10 cellular contexts compared by ENCODE assay signal in the genomic region with DNA sequence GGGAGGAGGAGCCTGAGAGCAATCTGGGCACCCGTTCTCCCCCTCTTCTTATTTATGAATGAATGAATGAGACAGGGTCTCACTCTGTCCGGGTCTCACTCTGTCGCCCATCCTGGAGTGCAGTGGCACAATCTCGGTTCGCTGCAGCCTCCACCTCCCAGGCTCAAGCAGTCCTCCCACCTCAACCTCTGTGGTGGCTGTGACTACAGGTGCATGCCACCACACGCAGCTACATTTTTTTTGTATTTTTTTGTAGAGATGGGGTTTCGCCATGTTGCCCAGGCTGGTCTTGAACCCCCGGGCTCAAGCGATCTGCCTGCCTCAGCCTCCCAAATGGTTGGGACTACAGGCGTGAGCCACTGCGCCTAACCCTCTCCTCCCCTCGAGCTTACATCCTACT.
DNase-seq lines count a peak whose midpoint lies in the region; TF ChIP-seq lines count a peak whose summit lies in the region.
"Had no signal": no experiment of that assay in that cellular context is flagged by ENCODE, and none has a peak within 500 bp of the region (broad histone marks: within the 10 kb centered on the region; RNA-seq: fewer than 3 reads in every experiment).

No MANE protein-coding gene starts in this region.

- no peaks in the 10 kb centered on the region for H3K36me3 Mint-ChIP-seq in T-helper 2 cell treated with Interferon-gamma antibody and Interleukin-4, amounts not matched to agents 5 μg/mL and 100 μg/mL, for 36 hours (ENCODE audit: low read depth)

- no peak overlapping the region for H3K27ac Mint-ChIP-seq in T-helper 2 cell treated with Interferon-gamma antibody and Interleukin-4, amounts not matched to agents 5 μg/mL and 100 μg/mL, for 36 hours
- H3K27ac Mint-ChIP-seq: B cell, IgD-negative memory B cell had no signal

- H3K4me1 Mint-ChIP-seq in T-helper 2 cell treated with Interferon-gamma antibody and Interleukin-4, amounts not matched to agents 5 μg/mL and 100 μg/mL, for 36 hours (ENCODE audit: low read depth) = no peaks in the 10 kb centered on the region
- H3K4me1 Mint-ChIP-seq: B cell had no signal

- in situ Hi-C loops in transverse colon (cut with MboI; ENCODE audit: low pct_ligation_motif_present in 1 of 4, low pct_unique_long_range_greater_than_20kb in 1 of 4, low sequenced_read_pairs in 3 of 4) = no loop called here

- H4K8ac ChIP-seq in mesenchymal stem cell (ENCODE audit: low read length) = no peak overlapping the region

- H3K4me3 ChIP-seq in Peyer's patch = no peak overlapping the region
- peak overlapping the region in 1 of 2 donors; percentile 19 for H3K4me3 ChIP-seq in duodenal mucosa (ENCODE audit: low read depth in 1 of 2, low read length in 2 of 2)
- no peak overlapping the region for H3K4me3 ChIP-seq in mesenchymal stem cell (ENCODE audit: insufficient read depth in 1 of 2, low read depth in 1 of 2, low read length in 2 of 2)
- no peak overlapping the region for H3K4me3 ChIP-seq in transverse colon
- no peak overlapping the region for H3K4me3 ChIP-seq in H7 (ENCODE audit: insufficient read depth, low read depth, low read length)

- no peak overlapping the region for H3K14ac ChIP-seq in mesenchymal stem cell (ENCODE audit: low read length in 2 of 2)

- H3K36me3 ChIP-seq in Peyer's patch (no peaks in the 10 kb centered on the region), duodenal mucosa (ENCODE audit: control insufficient read depth in 1 of 2, insufficient read depth in 2 of 2, low read length in 2 of 2) (no peaks in the 10 kb centered on the region), mesenchymal stem cell (ENCODE audit: control insufficient read depth in 1 of 2, insufficient read depth in 2 of 2, low read depth in 1 of 2, low read length in 2 of 2) (peaks cover 0 to under 1% of the 10 kb centered on the region in 2 experiments), transverse colon (no peaks in the 10 kb centered on the region), H7 (replicated peaks; ENCODE audit: control insufficient read depth, insufficient read depth, low read length) (no peaks in the 10 kb centered on the region)

- no peak for TF ChIP-seq CTCF in Peyer's patch (IDR thresholded peaks at IDR 0.05)
- TF ChIP-seq CTCF in transverse colon (IDR thresholded peaks at IDR 0.05) = no peak

- no peak overlapping the region for H2BK120ac ChIP-seq in mesenchymal stem cell (ENCODE audit: low read depth, low read length)

- TF ChIP-seq POLR2A in Peyer's patch (IDR thresholded peaks at IDR 0.05) = no peak
- no peak for TF ChIP-seq POLR2A in transverse colon (IDR thresholded peaks at IDR 0.05)

- no peaks in the 10 kb centered on the region for H3K27me3 Mint-ChIP-seq in T-helper 2 cell treated with Interferon-gamma antibody and Interleukin-4, amounts not matched to agents 5 μg/mL and 100 μg/mL, for 36 hours (ENCODE audit: low read depth)
- H3K27me3 Mint-ChIP-seq: B cell, IgD-negative memory B cell had no signal

- no peak overlapping the region for H3K4me2 ChIP-seq in mesenchymal stem cell (ENCODE audit: low read length, poor library complexity, severe bottlenecking)

- peak overlapping the region in 3 of 4 donors; percentile 36 to 88 (median 72) for H3K27ac ChIP-seq in Peyer's patch
- peak overlapping the region; percentile 6 for H3K27ac ChIP-seq in duodenal mucosa (ENCODE audit: low read depth, low read length)
- H3K27ac ChIP-seq in mesenchymal stem cell (ENCODE audit: low read length, poor library complexity, severe bottlenecking) = no peak overlapping the region
- peak overlapping the region; percentile 64 to 73 (median 71) for H3K27ac ChIP-seq in transverse colon

- H3K9me3 Mint-ChIP-seq in T-helper 2 cell treated with Interferon-gamma antibody and Interleukin-4, amounts not matched to agents 5 μg/mL and 100 μg/mL, for 36 hours = no peaks in the 10 kb centered on the region
- H3K9me3 Mint-ChIP-seq: IgD-negative memory B cell had no signal

- H2AFZ ChIP-seq in mesenchymal stem cell (ENCODE audit: low read depth, low read length) = no peak overlapping the region

- H3K27me3 ChIP-seq in Peyer's patch = no peaks in the 10 kb centered on the region
- no peaks in the 10 kb centered on the region for H3K27me3 ChIP-seq in duodenal mucosa (ENCODE audit: control insufficient read depth in 1 of 2, insufficient read depth in 2 of 2, low read length in 2 of 2)
- no peaks in the 10 kb centered on the region for H3K27me3 ChIP-seq in mesenchymal stem cell (ENCODE audit: control insufficient read depth in 1 of 2, insufficient read depth in 1 of 2, low read length in 2 of 2)
- no peaks in the 10 kb centered on the region for H3K27me3 ChIP-seq in transverse colon
- H3K27me3 ChIP-seq in H7 (ENCODE audit: control insufficient read depth, insufficient read depth, low read length) = no peaks in the 10 kb centered on the region

- H3K79me1 ChIP-seq in mesenchymal stem cell (replicated peaks; ENCODE audit: low read length, poor library complexity, severe bottlenecking) = peaks cover 28% of the 10 kb centered on the region

- no peak overlapping the region for H2BK12ac ChIP-seq in mesenchymal stem cell (ENCODE audit: low read length in 2 of 2)

- H3K4me3 Mint-ChIP-seq in T-helper 2 cell treated with Interferon-gamma antibody and Interleukin-4, amounts not matched to agents 5 μg/mL and 100 μg/mL, for 36 hours = no peak overlapping the region
- H3K4me3 Mint-ChIP-seq: B cell, IgD-negative memory B cell had no signal

- H3K18ac ChIP-seq in mesenchymal stem cell (ENCODE audit: low read depth in 1 of 2, low read length in 2 of 2) = no peak overlapping the region

- 95% methylated on average over 12 of the region's 12 CpGs for WGBS in mesenchymal stem cell
- WGBS in transverse colon (ENCODE audit: low coverage in 1 of 2), 2 donors = 40 to 82% methylated on average over 2 to 12 of the region's 12 CpGs

- no peak overlapping the region for H2BK5ac ChIP-seq in mesenchymal stem cell (ENCODE audit: low read depth, low read length, poor library complexity, severe bottlenecking)

- H3K23ac ChIP-seq in mesenchymal stem cell (ENCODE audit: low read length in 2 of 2) = no peak overlapping the region

- H4K91ac ChIP-seq in mesenchymal stem cell (ENCODE audit: low read length) = no peak overlapping the region

- no peak overlapping the region for H2AK5ac ChIP-seq in mesenchymal stem cell (ENCODE audit: low read length, severe bottlenecking)

- no peak overlapping the region for H3K4ac ChIP-seq in mesenchymal stem cell (ENCODE audit: low read depth in 1 of 2, low read length in 2 of 2)

- no peak for TF ChIP-seq EP300 in transverse colon (IDR thresholded peaks at IDR 0.05; ENCODE audit: low read depth)

- H2BK15ac ChIP-seq in mesenchymal stem cell (ENCODE audit: low read depth, poor library complexity, severe bottlenecking) = no peak overlapping the region

- intact Hi-C loops in transverse colon (cut with DNase I; ENCODE audit: low total_unique reads) = no loop called here

- H3K4me1 ChIP-seq in Peyer's patch = peaks cover 0 to 19% (median 6%) of the 10 kb centered on the region in 4 donors
- H3K4me1 ChIP-seq in duodenal mucosa (ENCODE audit: control insufficient read depth in 1 of 2, insufficient read depth in 2 of 2, low read length in 2 of 2) = peaks cover 17 to 19% of the 10 kb centered on the region in 2 donors
- H3K4me1 ChIP-seq in mesenchymal stem cell (ENCODE audit: control insufficient read depth, insufficient read depth, low read depth, low read length) = peaks cover 12% of the 10 kb centered on the region
- peaks cover 12 to 40% (median 29%) of the 10 kb centered on the region in 4 donors for H3K4me1 ChIP-seq in transverse colon

- H3K9me3 ChIP-seq in Peyer's patch (no peaks in the 10 kb centered on the region), duodenal mucosa (ENCODE audit: control insufficient read depth in 1 of 2, low read length in 2 of 2) (no peaks in the 10 kb centered on the region), mesenchymal stem cell (ENCODE audit: control insufficient read depth, low read length) (no peaks in the 10 kb centered on the region), transverse colon (no peaks in the 10 kb centered on the region)

- H3K9ac ChIP-seq in duodenal mucosa (ENCODE audit: low read depth in 1 of 2, low read length in 2 of 2) = no peak overlapping the region
- H3K9ac ChIP-seq in mesenchymal stem cell (ENCODE audit: low read length) = peak overlapping the region; percentile 13

- DNase-seq in Peyer's patch (no peak), mesenchymal stem cell (no peak), transverse colon (no peak), H7 (no peak), SKM-1 treated with dmso at 0.1 percent for 144 hours (lab: John Stamatoyannopoulos, UW; ENCODE audit: unreplicated experiment) (no peak)
- DNase-seq in T-helper 2 cell treated with Interferon-gamma antibody and Interleukin-4, amounts not matched to agents 5 μg/mL and 100 μg/mL, for 36 hours (ENCODE audit: low spot score) = no peak
- DNase-seq: NCI-H82 had no signal
